In genomic region chr3:4720316-4721075, GRCh38 we compare ENCODE assay signal across 8 cellular contexts.
DNase-seq lines count a peak whose midpoint lies in the region; ATAC-seq and TF ChIP-seq lines count a peak whose summit lies in the region.

No MANE protein-coding gene starts in this region.

- peaks cover 21% of the 10 kb centered on the region for H3K36me3 Mint-ChIP-seq in activated CD8-positive, alpha-beta T cell treated with anti-CD3 and anti-CD28 coated beads for 36 hours (ENCODE audit: low read depth)

- POLR2A ChIA-PET in activated CD8-positive, alpha-beta T cell treated with anti-CD3 and anti-CD28 coated beads for 36 hours (lab: Charles Lee), result interaction anchor here (0.6 to 2.0 kb wide), 9 partner anchors 11 to 337 kb away, joined by 3 to 6 read pairs (median 4); partner anchors contain the start of gene BHLHE40

- intact Hi-C loops in activated CD8-positive, alpha-beta T cell treated with anti-CD3 and anti-CD28 coated beads for 36 hours (cut with micrococcal nuclease), result loop anchor here (2.0 to 5.0 kb wide), 2 partner anchors 187 to 256 kb away; no protein-coding TSS in a partner anchor

- peak overlapping the region; percentile 11 for H3K27ac ChIP-seq in HUES48 (ENCODE audit: low read depth, low read length)

- no peaks in the 10 kb centered on the region for H3K27me3 ChIP-seq in HUES48 (ENCODE audit: control insufficient read depth, insufficient read depth, low read length)

- no peaks in the 10 kb centered on the region for H3K27me3 Mint-ChIP-seq in activated CD8-positive, alpha-beta T cell treated with anti-CD3 and anti-CD28 coated beads for 36 hours

- no peaks in the 10 kb centered on the region for H3K9me3 ChIP-seq in HUES48 (ENCODE audit: control insufficient read depth, insufficient read depth, low read length)

- no peak overlapping the region for H3K27ac Mint-ChIP-seq in activated CD8-positive, alpha-beta T cell treated with anti-CD3 and anti-CD28 coated beads for 36 hours

- H3K4me1 Mint-ChIP-seq in activated CD8-positive, alpha-beta T cell treated with anti-CD3 and anti-CD28 coated beads for 36 hours (ENCODE audit: low read depth), result peaks cover 30% of the 10 kb centered on the region

- H3K4me3 Mint-ChIP-seq in activated CD8-positive, alpha-beta T cell treated with anti-CD3 and anti-CD28 coated beads for 36 hours, result no peak overlapping the region

- no peak overlapping the region for H3K9ac ChIP-seq in HUES48 (ENCODE audit: low read depth, low read length)

- H3K4me1 ChIP-seq in HUES48 (ENCODE audit: control insufficient read depth, insufficient read depth, low read length), result peaks cover 19% of the 10 kb centered on the region

- no peak overlapping the region for H3K4me3 ChIP-seq in HUES48 (ENCODE audit: low read depth, low read length)

- ATAC-seq in activated CD8-positive, alpha-beta T cell treated with anti-CD3 and anti-CD28 coated beads for 36 hours, result peak; percentile 56
- ATAC-seq in HG02763 (IDR thresholded peaks at IDR 0.05; ENCODE audit: unreplicated experiment), result no peak

- no peaks in the 10 kb centered on the region for H3K9me3 Mint-ChIP-seq in activated CD8-positive, alpha-beta T cell treated with anti-CD3 and anti-CD28 coated beads for 36 hours

- no peaks in the 10 kb centered on the region for H3K36me3 ChIP-seq in HUES48 (ENCODE audit: control insufficient read depth, insufficient read depth, low read length)

- DNase-seq in EH (ENCODE audit: low read depth), result peak; percentile 76
- peak; percentile 24 for DNase-seq in activated CD8-positive, alpha-beta T cell treated with anti-CD3 and anti-CD28 coated beads for 36 hours
- DNase-seq in globus pallidus (ENCODE audit: low spot score), result peak; percentile 68
- peak; percentile 65 for DNase-seq in pons (ENCODE audit: low spot score)
- no peak for DNase-seq in NCI-H2171 (lab: John Stamatoyannopoulos, UW)
- no peak for DNase-seq in DMS79 (lab: John Stamatoyannopoulos, UW)

- CTCF ChIA-PET in activated CD8-positive, alpha-beta T cell treated with anti-CD3 and anti-CD28 coated beads for 36 hours (lab: Charles Lee), result interaction anchor here (0.6 to 3.0 kb wide), 25 partner anchors 9 to 401 kb away, joined by 3 to 37 read pairs (median 3); partner anchors contain the start of gene BHLHE40

- no peak for TF ChIP-seq CTCF in activated CD8-positive, alpha-beta T cell treated with anti-CD3 and anti-CD28 coated beads for 36 hours (IDR thresholded peaks at IDR 0.05)

Comparison
In these comparisons a context has a peak if more than half of its experiments do, and no peak if none do; other contexts are left out.
1. DNase-seq: peak in EH (single experiment), activated CD8-positive, alpha-beta T cell treated with anti-CD3 and anti-CD28 coated beads for 36 hours (single experiment), globus pallidus (single experiment) and pons (single experiment); none in NCI-H2171 (single experiment) and DMS79 (single experiment).